Comparison of ENCODE assay signal across 9 cellular contexts in the genomic region with DNA sequence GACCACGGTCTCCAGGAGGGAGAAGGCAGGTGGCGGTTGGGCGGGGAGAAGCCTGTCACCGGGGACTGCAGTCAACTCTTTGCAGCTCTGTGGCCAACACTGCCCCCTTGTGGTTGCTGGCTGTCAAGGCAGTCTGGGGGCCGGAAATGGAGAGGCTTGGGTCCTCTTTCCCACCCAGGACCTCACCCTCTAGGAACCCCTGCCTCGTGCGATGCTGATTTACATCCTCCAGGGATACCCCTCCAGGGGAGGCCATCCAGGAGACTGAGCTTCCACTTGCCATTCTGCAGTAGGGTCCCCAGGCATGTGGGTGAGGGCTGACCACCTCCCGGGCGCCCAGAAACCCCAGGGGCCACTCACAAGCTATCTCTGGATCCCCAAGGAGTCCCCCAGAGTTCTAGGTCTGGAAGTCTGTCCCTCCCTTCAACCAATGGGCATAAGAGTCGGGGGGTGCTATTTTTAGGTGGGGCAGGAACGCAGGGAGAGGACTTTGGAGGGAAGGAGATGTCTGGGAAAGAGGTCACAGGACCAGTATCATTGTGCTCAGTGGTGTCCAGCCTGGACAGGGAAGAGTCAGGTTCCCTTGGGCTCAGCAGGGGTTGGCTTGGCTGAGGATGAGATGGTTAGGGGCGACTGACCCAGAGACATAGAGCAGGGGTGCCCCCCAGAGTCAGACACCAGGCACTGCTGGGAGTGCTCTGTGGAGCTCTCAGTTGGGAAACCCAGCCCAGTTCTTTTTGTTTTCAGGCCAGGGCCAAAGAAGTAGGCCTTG. TPM values are rescaled to one million over a fixed set of nuclear protein-coding genes. Genes with fewer than 3 reads are reported as not detected.
DNase-seq lines count a peak whose midpoint lies in the region; ATAC-seq and TF ChIP-seq lines count a peak whose summit lies in the region.
"Had no signal": no experiment of that assay in that cellular context is flagged by ENCODE, and none has a peak within 500 bp of the region (broad histone marks: within the 10 kb centered on the region; RNA-seq: fewer than 3 reads in every experiment).

No MANE protein-coding gene starts in this region.

- H2AFZ ChIP-seq in PC-9 = no peak overlapping the region
- H2AFZ ChIP-seq in neural cell (ENCODE audit: low read depth, low read length) = no peak overlapping the region

- H3K9ac ChIP-seq in neural cell (ENCODE audit: low read length) = no peak overlapping the region

- peaks cover 30% of the 10 kb centered on the region for H3K4me1 ChIP-seq in CD8-positive, alpha-beta memory T cell (ENCODE audit: insufficient read depth, low read length)
- no peaks in the 10 kb centered on the region for H3K4me1 ChIP-seq in PC-9 (replicated peaks; ENCODE audit: insufficient read depth)

- intact Hi-C loops in PC-9 (cut with micrococcal nuclease; ENCODE audit: unreplicated experiment) = loop anchor here (2.0 to 5.0 kb wide), 3 partner anchors 34 to 130 kb away; no protein-coding TSS in a partner anchor

- H4K20me1 ChIP-seq in PC-9 (ENCODE audit: insufficient read depth) (no peaks in the 10 kb centered on the region), neural cell (ENCODE audit: insufficient read depth) (no peaks in the 10 kb centered on the region)

- H3F3A ChIP-seq in PC-9 (ENCODE audit: insufficient read depth, low read depth) = peaks cover 5% of the 10 kb centered on the region; the same call in 1 of the 2 replicates
- no peaks in the 10 kb centered on the region for H3F3A ChIP-seq in neural cell (ENCODE audit: insufficient read depth, low read length, poor library complexity, severe bottlenecking)

- H3K27me3 ChIP-seq in CD8-positive, alpha-beta memory T cell (ENCODE audit: insufficient read depth, low read length, poor library complexity, severe bottlenecking) = no peaks in the 10 kb centered on the region
- H3K27me3 ChIP-seq in PC-9 (ENCODE audit: insufficient read depth, low read depth) (0 out of 2 replicates have a peak, but pooled peaks cover under 1% of the 10 kb centered on the region), neural cell (ENCODE audit: insufficient read depth, low read depth, low read length) (no peaks in the 10 kb centered on the region)

- no peak for TF ChIP-seq EP300 in neural cell (conservative IDR thresholded peaks at IDR 0.05; ENCODE audit: poor library complexity, severe bottlenecking)

- peak; percentile 94 for TF ChIP-seq CTCF in PC-9 (conservative IDR thresholded peaks at IDR 0.05)
- TF ChIP-seq CTCF in fibroblast of mammary gland (conservative IDR thresholded peaks at IDR 0.05; ENCODE audit: control insufficient read depth, insufficient read depth, low read depth, low read length) = peak; percentile 92
- peak; percentile 91 for TF ChIP-seq CTCF in neural cell (IDR thresholded peaks at IDR 0.05; ENCODE audit: poor library complexity, severe bottlenecking)

- POLR2A ChIA-PET in CD8-positive, alpha-beta memory T cell (lab: Charles Lee) = interaction anchor here (0.6 to 3.3 kb wide), 12 partner anchors 14 to 256 kb away, joined by 3 to 20 read pairs (median 8); partner anchors contain the start of genes AMIGO1, ATXN7L2 and CYB561D1
- POLR2A ChIA-PET in PC-9 (lab: Charles Lee; ENCODE audit: unreplicated experiment) = no interaction called here

- H3K36me3 ChIP-seq in CD8-positive, alpha-beta memory T cell (ENCODE audit: insufficient read depth, low read length) = no peaks in the 10 kb centered on the region
- H3K36me3 ChIP-seq in PC-9 (ENCODE audit: low read depth) = no peaks in the 10 kb centered on the region
- H3K36me3 ChIP-seq in neural cell (ENCODE audit: insufficient read depth, low read length) = no peaks in the 10 kb centered on the region

- H3K9me3 Mint-ChIP-seq in CD8-positive, alpha-beta memory T cell = no peaks in the 10 kb centered on the region

- peaks cover 0 to 2% of the 10 kb centered on the region in 2 donors for H3K27me3 Mint-ChIP-seq in CD8-positive, alpha-beta memory T cell

- peak overlapping the region; percentile 43 for H3K4me2 ChIP-seq in PC-9
- no peak overlapping the region for H3K4me2 ChIP-seq in neural cell (ENCODE audit: low read length)

- peak; percentile 80 to 93 (median 87) for DNase-seq in CD8-positive, alpha-beta memory T cell
- DNase-seq in KG1 (lab: John Stamatoyannopoulos, UW) = peak; percentile 33
- peak; percentile 66 to 81 for DNase-seq in PC-9
- DNase-seq in activated T-cell treated with anti-CD3 and anti-CD28 coated beads, Interleukin-2, amount 50 U/mL, for 48 hours = peak; percentile 96 to 98
- peak; percentile 69 for DNase-seq in fibroblast of mammary gland (ENCODE audit: low read depth)
- peak; percentile 70 to 95 (median 88) for DNase-seq in stimulated activated naive CD4-positive, alpha-beta T cell (lab: John Stamatoyannopoulos, UW)

- H3K4me1 Mint-ChIP-seq in CD8-positive, alpha-beta memory T cell = peaks cover 19 to 23% (median 20%) of the 10 kb centered on the region in 3 donors

- H3K4me3 Mint-ChIP-seq in CD8-positive, alpha-beta memory T cell = peak overlapping the region; percentile 76 to 91 (median 86)

- H3K27ac Mint-ChIP-seq in CD8-positive, alpha-beta memory T cell = peak overlapping the region; percentile 72 to 97 (median 87)

- H3K9me3 ChIP-seq in CD8-positive, alpha-beta memory T cell (ENCODE audit: low read length) = no peaks in the 10 kb centered on the region
- no peaks in the 10 kb centered on the region for H3K9me3 ChIP-seq in PC-9 (ENCODE audit: insufficient read depth, low read depth)
- H3K9me3 ChIP-seq in neural cell (ENCODE audit: low read length) = no peaks in the 10 kb centered on the region

- ATAC-seq in GM21390 (IDR thresholded peaks at IDR 0.05; ENCODE audit: unreplicated experiment) = peak; percentile 72

- H3K9me2 ChIP-seq in PC-9 (ENCODE audit: insufficient read depth) (no peaks in the 10 kb centered on the region), neural cell (ENCODE audit: insufficient read depth, low read length) (no peaks in the 10 kb centered on the region)

- peak overlapping the region; percentile 2 for H3K27ac ChIP-seq in CD8-positive, alpha-beta memory T cell (ENCODE audit: low read depth, low read length)
- H3K27ac ChIP-seq in PC-9 (no peak overlapping the region), neural cell (ENCODE audit: low read length) (no peak overlapping the region)

- H3K36me3 Mint-ChIP-seq in CD8-positive, alpha-beta memory T cell = peaks cover 0 to 1% (median 0%) of the 10 kb centered on the region in 3 donors

- CTCF ChIA-PET in CD8-positive, alpha-beta memory T cell (lab: Charles Lee) = interaction anchor here (0.6 to 26.1 kb wide), 46 partner anchors 9 to 498 kb away, joined by 3 to 1339 read pairs (median 5); partner anchors contain the start of genes AHCYL1, AMIGO1, ATXN7L2 and CYB561D1
- CTCF ChIA-PET in PC-9 (lab: Charles Lee) = interaction anchor here (0.6 to 2.1 kb wide), 12 partner anchors 17 to 767 kb away, joined by 3 to 25 read pairs (median 5); partner anchors contain the start of genes AMIGO1, ATXN7L2 and CYB561D1

- peak overlapping the region; percentile 49 for H3K4me3 ChIP-seq in CD8-positive, alpha-beta memory T cell (ENCODE audit: low read length)
- no peak overlapping the region for H3K4me3 ChIP-seq in PC-9
- H3K4me3 ChIP-seq in fibroblast of mammary gland (ENCODE audit: control insufficient read depth, low read depth, low read length) = no peak overlapping the region
- no peak overlapping the region for H3K4me3 ChIP-seq in neural cell (ENCODE audit: low read length)

- no TSS peak for BruUV-seq in PC-9 (replicated peaks; lab: Mats Ljungman, UMichigan)

- peak; percentile 85 for TF ChIP-seq RAD21 in neural cell (conservative IDR thresholded peaks at IDR 0.05)

- H3K79me2 ChIP-seq in PC-9 (ENCODE audit: low read depth) = no peaks in the 10 kb centered on the region
- H3K79me2 ChIP-seq in neural cell (replicated peaks; ENCODE audit: insufficient read depth, low read length) = no peaks in the 10 kb centered on the region

TF ChIP-seq in neural cell, 6 proteins besides CTCF, POLR2A, EP300 and RAD21 (continues in another document):
- TF ChIP-seq TAF1 (IDR thresholded peaks at IDR 0.05; ENCODE audit: low read depth) (no peak), SMC3 (conservative IDR thresholded peaks at IDR 0.05; ENCODE audit: poor library complexity) (peak; percentile 79), MXI1 (conservative IDR thresholded peaks at IDR 0.05; ENCODE audit: poor library complexity, severe bottlenecking) (peak; percentile 24)

RNA-seq across cellular contexts. Expression of gene GPR61, which starts 7.1 kb away (rescaled TPM):
- total RNA-seq in CD8-positive, alpha-beta memory T cell = under 1 TPM in 1 of 2 experiments, not detected in 1; 0.39 TPM
- not detected for polyA plus RNA-seq in CD8-positive, alpha-beta memory T cell
- total RNA-seq in PC-9 (2021) = not detected in 2 replicates
- 9.7 and 13.2 TPM in 2 replicates for polyA plus RNA-seq in neural cell
- 12.4 and 14.1 TPM in 2 replicates for polyA minus RNA-seq in neural cell
- total RNA-seq: activated CD8-positive, alpha-beta memory T cell treated with anti-CD3 and anti-CD28 coated beads for 36 hours had no signal

RNA-seq across cellular contexts. Expression of gene GNAI3, which starts 15.9 kb away (rescaled TPM):
- total RNA-seq in CD8-positive, alpha-beta memory T cell = 1 to 10 TPM; 9.8 to 9.9 TPM
- polyA plus RNA-seq in CD8-positive, alpha-beta memory T cell = 8.6 TPM
- total RNA-seq in PC-9 (2021) = 7.6 and 10.0 TPM in 2 replicates
- 10.6 and 10.9 TPM in 2 replicates for polyA plus RNA-seq in neural cell
- 20.0 and 21.8 TPM in 2 replicates for polyA minus RNA-seq in neural cell

RNA-seq across cellular contexts. Expression of gene AMIGO1, which starts 23.0 kb away (rescaled TPM):
- total RNA-seq in CD8-positive, alpha-beta memory T cell = 1 to 10 TPM; 4.0 to 4.9 TPM
- polyA plus RNA-seq in CD8-positive, alpha-beta memory T cell = 20.2 TPM
- total RNA-seq in PC-9 (2021) = 4.1 and 4.2 TPM in 2 replicates
- 12.0 and 12.6 TPM in 2 replicates for polyA plus RNA-seq in neural cell
- polyA minus RNA-seq in neural cell = 14.9 and 15.6 TPM in 2 replicates

RNA-seq across cellular contexts. Expression of gene CYB561D1, which starts 38.7 kb away (rescaled TPM):
- total RNA-seq in CD8-positive, alpha-beta memory T cell = 10 to 100 TPM in 1 of 2 experiments, 1 to 10 TPM in 1; 9.9 to 10.6 TPM
- 15.4 TPM for polyA plus RNA-seq in CD8-positive, alpha-beta memory T cell
- total RNA-seq in PC-9 (2021) = 11.6 and 11.7 TPM in 2 replicates
- polyA plus RNA-seq in neural cell = 7.2 and 9.2 TPM in 2 replicates
- polyA minus RNA-seq in neural cell = 9.8 and 11.7 TPM in 2 replicates

RNA-seq across cellular contexts. Expression of gene ATXN7L2, which starts 48.8 kb away (rescaled TPM):
- total RNA-seq in CD8-positive, alpha-beta memory T cell = 10 to 100 TPM; 14.6 to 15.3 TPM
- polyA plus RNA-seq in CD8-positive, alpha-beta memory T cell = 8.7 TPM
- total RNA-seq in PC-9 (2021) = 4.7 and 5.7 TPM in 2 replicates
- polyA plus RNA-seq in neural cell = 14.3 and 16.9 TPM in 2 replicates
- polyA minus RNA-seq in neural cell = 11.4 and 12.7 TPM in 2 replicates

Comparison
In these comparisons a context has a peak if more than half of its experiments do, and no peak if none do; other contexts are left out.
1. DNase-seq: peak in every context shown above with its lines; median percentile 97 in activated T-cell treated with anti-CD3 and anti-CD28 coated beads, Interleukin-2, amount 50 U/mL, for 48 hours; 88 in stimulated activated naive CD4-positive, alpha-beta T cell; 87 in CD8-positive, alpha-beta memory T cell; 74 in PC-9; 69 in fibroblast of mammary gland; 33 in KG1.